Comparison of ENCODE assay signal across 8 cellular contexts in the genomic region with DNA sequence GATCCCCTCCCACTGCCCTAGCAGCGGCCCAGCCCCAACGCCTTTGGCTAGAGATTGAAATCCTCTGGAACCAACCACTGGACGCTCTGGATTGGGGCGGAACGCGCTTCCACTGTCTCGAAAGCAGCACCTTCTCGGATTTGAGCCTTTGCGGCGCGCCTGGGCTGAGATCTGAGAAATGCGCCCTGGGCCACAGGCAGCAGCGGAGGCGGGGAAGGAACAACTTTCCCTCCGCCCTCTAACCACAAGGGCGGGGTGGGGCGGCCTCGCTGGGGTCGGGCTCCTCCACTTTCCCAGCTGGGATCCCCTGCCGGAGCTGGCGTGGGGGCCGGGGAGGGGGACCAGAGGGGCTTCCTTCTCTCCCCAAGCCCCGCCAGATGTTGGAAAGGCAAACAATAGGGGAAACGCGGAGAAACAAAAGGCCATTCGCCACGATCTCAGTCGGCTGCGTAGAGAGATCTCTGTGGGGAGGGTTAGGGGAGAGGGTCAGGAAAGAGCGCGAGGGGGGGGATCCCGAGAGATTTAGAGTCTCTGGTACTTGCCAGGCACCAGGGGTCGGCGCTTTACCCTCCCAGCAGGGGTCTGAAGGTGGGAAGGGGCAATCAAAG. TPM values are rescaled to one million over a fixed set of nuclear protein-coding genes. Genes with fewer than 3 reads are reported as not detected.
DNase-seq lines count a peak whose midpoint lies in the region; ATAC-seq and TF ChIP-seq lines count a peak whose summit lies in the region.

No MANE protein-coding gene starts in this region.

- H3K36me3 ChIP-seq in left ventricle myocardium inferior = no peaks in the 10 kb centered on the region
- no peaks in the 10 kb centered on the region for H3K36me3 ChIP-seq in trophoblast cell (ENCODE audit: control insufficient read depth in 1 of 2, insufficient read depth in 2 of 2, low read length in 2 of 2)
- no peaks in the 10 kb centered on the region for H3K36me3 ChIP-seq in aorta (ENCODE audit: control insufficient read depth in 1 of 2, insufficient read depth in 2 of 2, low read length in 1 of 2)

- H3K4me2 ChIP-seq in trophoblast cell (ENCODE audit: low read length) = peak overlapping the region; percentile 98

- peak overlapping the region; percentile 92 for H3K14ac ChIP-seq in trophoblast cell (ENCODE audit: low read length)

- H3K4me1 ChIP-seq in left ventricle myocardium inferior = peaks cover 39% of the 10 kb centered on the region
- peaks cover 2 to 12% of the 10 kb centered on the region in 2 experiments for H3K4me1 ChIP-seq in trophoblast cell (ENCODE audit: control insufficient read depth in 1 of 2, insufficient read depth in 2 of 2, low read length in 2 of 2)
- H3K4me1 ChIP-seq in aorta (ENCODE audit: control insufficient read depth in 1 of 2, insufficient read depth in 2 of 2, low read length in 2 of 2) = no peaks in the 10 kb centered on the region

- H3K4ac ChIP-seq in trophoblast cell (ENCODE audit: low read depth, low read length) = peak overlapping the region; percentile 91

- peak overlapping the region; percentile 89 for H3K4me3 ChIP-seq in left ventricle myocardium inferior
- peak overlapping the region; percentile 91 for H3K4me3 ChIP-seq in trophoblast cell (ENCODE audit: low read depth, low read length)
- H3K4me3 ChIP-seq in aorta (ENCODE audit: low read length in 2 of 2) = peak overlapping the region; percentile 46 to 87

- H3K18ac ChIP-seq in trophoblast cell (ENCODE audit: low read length) = peak overlapping the region; percentile 94

- peak overlapping the region; percentile 52 for H4K8ac ChIP-seq in trophoblast cell (ENCODE audit: low read depth, low read length)

- WGBS in trophoblast cell (ENCODE audit: extremely low coverage, insufficient coverage, insufficient read length) = no CpG with 5 or more reads among the region's 34 CpGs
- WGBS in aorta, 2 donors = 0% methylated on average over 34 of the region's 34 CpGs

- H3K23ac ChIP-seq in trophoblast cell (ENCODE audit: low read length) = no peak overlapping the region

- H3K27me3 ChIP-seq in left ventricle myocardium inferior (ENCODE audit: low read depth) = no peaks in the 10 kb centered on the region
- no peaks in the 10 kb centered on the region for H3K27me3 ChIP-seq in trophoblast cell (ENCODE audit: insufficient read depth, low read length)
- no peaks in the 10 kb centered on the region for H3K27me3 ChIP-seq in aorta (ENCODE audit: control insufficient read depth in 1 of 2, insufficient read depth in 2 of 2, low read length in 1 of 2)

- peak overlapping the region; percentile 92 for H4K12ac ChIP-seq in trophoblast cell (ENCODE audit: low read depth, low read length)

- peak; percentile 18 for DNase-seq in SKM-1 (lab: John Stamatoyannopoulos, UW; ENCODE audit: unreplicated experiment)
- DNase-seq in amygdala (lab: John Stamatoyannopoulos, UW) = peak in 48 of 56 donors; percentile 16 to 77 (median 48)
- peak; percentile 73 for DNase-seq in left ventricle myocardium inferior
- DNase-seq in trophoblast cell = peak; percentile 89 to 94
- peak; percentile 85 to 93 for DNase-seq in aorta
- no peak for DNase-seq in NCI-H128 (lab: John Stamatoyannopoulos, UW; ENCODE audit: unreplicated experiment)

- H3K79me2 ChIP-seq in trophoblast cell (ENCODE audit: control insufficient read depth, insufficient read depth, low read length, poor library complexity) = peaks cover 9% of the 10 kb centered on the region

- H2AFZ ChIP-seq in trophoblast cell (ENCODE audit: insufficient read depth, low read length, poor library complexity) = peak overlapping the region; percentile 46

- TF ChIP-seq CTCF in left ventricle myocardium inferior (IDR thresholded peaks at IDR 0.05; ENCODE audit: borderline replicate concordance) = no peak

- H3K9me3 ChIP-seq in left ventricle myocardium inferior (replicated peaks) (no peaks in the 10 kb centered on the region), trophoblast cell (ENCODE audit: insufficient read depth, low read depth, low read length) (no peaks in the 10 kb centered on the region), aorta (ENCODE audit: control insufficient read depth, low read length) (no peaks in the 10 kb centered on the region)

- peak overlapping the region; percentile 82 for H2BK12ac ChIP-seq in trophoblast cell (ENCODE audit: low read length)

- H3K27ac ChIP-seq in left ventricle myocardium inferior (replicated peaks) (peak overlapping the region; percentile 81), trophoblast cell (ENCODE audit: low read depth, low read length) (peak overlapping the region; percentile 89), aorta (ENCODE audit: low read depth in 1 of 2, low read length in 2 of 2) (peak overlapping the region; percentile 71 to 83)

- peak overlapping the region; percentile 95 for H2BK120ac ChIP-seq in trophoblast cell (ENCODE audit: insufficient read depth, low read length, poor library complexity)

- H2AK5ac ChIP-seq in trophoblast cell (ENCODE audit: low read length) = no peak overlapping the region

- peak; percentile 54 for ATAC-seq in GM18517 (IDR thresholded peaks at IDR 0.05; ENCODE audit: unreplicated experiment)
- ATAC-seq in HG02938 (IDR thresholded peaks at IDR 0.05; ENCODE audit: unreplicated experiment) = peak; percentile 33
- ATAC-seq in aorta (ENCODE audit: low FRiP score) = peak; percentile 90

- peak overlapping the region; percentile 87 for H3K9ac ChIP-seq in trophoblast cell (ENCODE audit: low read length)

- peak overlapping the region; percentile 90 for H4K91ac ChIP-seq in trophoblast cell (ENCODE audit: low read depth, low read length)

- intact Hi-C loops in left ventricle myocardium inferior (cut with micrococcal nuclease) = no loop called here
- intact Hi-C loops in aorta (cut with DNase I) = loop anchor here (2.0 to 5.0 kb wide), 4 partner anchors 116 to 191 kb away; no protein-coding TSS in a partner anchor

- peaks cover 20% of the 10 kb centered on the region for H3K79me1 ChIP-seq in trophoblast cell (ENCODE audit: low read length)

- H2BK5ac ChIP-seq in trophoblast cell (ENCODE audit: low read depth, low read length, poor library complexity) = peak overlapping the region; percentile 80

RNA-seq across cellular contexts. Expression of a gene that starts 1.2 kb away (rescaled TPM):
- total RNA-seq in left ventricle myocardium inferior (2.1 TPM), aorta (1 to 10 TPM; 5.8 to 9.0 TPM)
- 24.9 and 25.0 TPM in 2 replicates for polyA plus RNA-seq in trophoblast cell (2013)
- 1 to 10 TPM; 3.0 to 5.8 TPM for polyA plus RNA-seq in aorta

RNA-seq across cellular contexts. Expression of a gene that starts 4.3 kb away (rescaled TPM):
- total RNA-seq in left ventricle myocardium inferior (not detected), aorta (not detected)
- not detected in 2 replicates for polyA plus RNA-seq in trophoblast cell (2013)
- not detected for polyA plus RNA-seq in aorta

RNA-seq across cellular contexts. Expression of a gene that starts 44.9 kb away (rescaled TPM):
- total RNA-seq in left ventricle myocardium inferior = 15.6 TPM
- polyA plus RNA-seq in trophoblast cell (2013) = 6.4 and 6.8 TPM in 2 replicates
- 10 to 100 TPM; 23.2 to 26.7 TPM for total RNA-seq in aorta
- 1 to 10 TPM; 5.5 to 9.6 TPM for polyA plus RNA-seq in aorta

Comparison
In these comparisons a context has a peak if more than half of its experiments do, and no peak if none do; other contexts are left out.
1. ATAC-seq: peak in every context shown above with its lines; median percentile 90 in aorta; 54 in GM18517; 33 in HG02938.